Comparison of ENCODE assay signal across 27 cellular contexts in genomic region chr9:76630916-76631315, GRCh38.
"Had no signal": no experiment of that assay in that cellular context is flagged by ENCODE, and none has a peak within 500 bp of the region (broad histone marks: within the 10 kb centered on the region; RNA-seq: fewer than 3 reads in every experiment).

No MANE protein-coding gene starts in this region.

- H3K27ac ChIP-seq: SK-N-MC, WERI-Rb-1 had no signal

- H3K4me3 ChIP-seq: SK-N-MC had no signal

- H3K36me3 Mint-ChIP-seq: activated naive CD4-positive, alpha-beta T cell treated with anti-CD3 and anti-CD28 coated beads, Interleukin-2, amount 50 U/mL, for 72 hours had no signal

- ATAC-seq: activated CD8-positive, alpha-beta T cell treated with anti-CD3 and anti-CD28 coated beads for 36 hours; activated naive CD4-positive, alpha-beta T cell treated with anti-CD3 and anti-CD28 coated beads, Interleukin-2, amount 50 U/mL, for 72 hours; activated naive CD8-positive, alpha-beta T cell treated with anti-CD3 and anti-CD28 coated beads, Interleukin-2, amount 50 U/mL, for 24 hours; Panc1; Right ventricle myocardium inferior had no signal

- H3K36me3 ChIP-seq: WERI-Rb-1 had no signal

- H3K9me3 Mint-ChIP-seq: activated CD8-positive, alpha-beta T cell treated with anti-CD3 and anti-CD28 coated beads for 36 hours; activated naive CD4-positive, alpha-beta T cell treated with anti-CD3 and anti-CD28 coated beads, Interleukin-2, amount 50 U/mL, for 72 hours; activated naive CD8-positive, alpha-beta T cell treated with anti-CD3 and anti-CD28 coated beads, Interleukin-2, amount 50 U/mL, for 24 hours; activated T-helper 1 cell treated with anti-CD3 and anti-CD28 coated beads, Interleukin-12 subunit alpha, Interleukin-12 subunit beta, Interleukin-2, Interleukin-4 antibody, amounts not matched to agents 30 ng/mL and 10 ng/mL and 1 ng/mL, durations not matched to agents 14 hours and 24 hours and 36 hours; brain; central memory CD8-positive, alpha-beta T cell had no signal

- H3K4me1 Mint-ChIP-seq: brain had no signal

- DNase-seq: activated CD4-positive, alpha-beta T cell treated with anti-CD3 and anti-CD28 coated beads for 4 hours; activated CD8-positive, alpha-beta memory T cell treated with anti-CD3 and anti-CD28 coated beads, Interleukin-2, amount 50 U/mL, for 48 hours; activated CD8-positive, alpha-beta T cell treated with anti-CD3 and anti-CD28 coated beads for 36 hours; activated effector memory CD4-positive, alpha-beta T cell treated with Interleukin-2 at 50 U/mL for 16 hours; activated naive CD4-positive, alpha-beta T cell; activated naive CD8-positive, alpha-beta T cell treated with anti-CD3 and anti-CD28 coated beads, Interleukin-2, amount 50 U/mL, for 24 hours; activated T-cell treated with anti-CD3 and anti-CD28 coated beads, Interleukin-2, amount 50 U/mL, for 1 hour; amniotic stem cell; MM.1S; NCI-H1105; NCI-H1436; NCI-H1694 treated with DMSO at 0.1 percent for 48 hours; NCI-H2029 treated with DMSO at 0.1 percent for 48 hours; NCI-H510A treated with DMSO at 0.1 percent for 48 hours; NCI-H69; NK-92 treated with Interleukin-12 subunit alpha and Interleukin-12 subunit beta, amount 100 ng/mL, for 24 hours; RPMI8226; T-helper 1 cell; WERI-Rb-1 had no signal

- H3K4me3 Mint-ChIP-seq: activated CD8-positive, alpha-beta T cell treated with anti-CD3 and anti-CD28 coated beads for 36 hours; activated naive CD8-positive, alpha-beta T cell treated with anti-CD3 and anti-CD28 coated beads, Interleukin-2, amount 50 U/mL, for 24 hours; activated T-helper 1 cell treated with anti-CD3 and anti-CD28 coated beads, Interleukin-12 subunit alpha, Interleukin-12 subunit beta, Interleukin-2, Interleukin-4 antibody, amounts not matched to agents 30 ng/mL and 10 ng/mL and 1 ng/mL, durations not matched to agents 14 hours and 24 hours and 36 hours; brain; central memory CD8-positive, alpha-beta T cell had no signal

- FAIRE-seq: astrocyte had no signal

- H3K27me3 Mint-ChIP-seq: brain; central memory CD8-positive, alpha-beta T cell had no signal

- H3K27ac Mint-ChIP-seq: activated CD8-positive, alpha-beta T cell treated with anti-CD3 and anti-CD28 coated beads for 36 hours; activated naive CD4-positive, alpha-beta T cell treated with anti-CD3 and anti-CD28 coated beads, Interleukin-2, amount 50 U/mL, for 72 hours; activated naive CD8-positive, alpha-beta T cell treated with anti-CD3 and anti-CD28 coated beads, Interleukin-2, amount 50 U/mL, for 24 hours; activated T-helper 1 cell treated with anti-CD3 and anti-CD28 coated beads, Interleukin-12 subunit alpha, Interleukin-12 subunit beta, Interleukin-2, Interleukin-4 antibody, amounts not matched to agents 30 ng/mL and 10 ng/mL and 1 ng/mL, durations not matched to agents 14 hours and 24 hours and 36 hours; brain had no signal
